In genomic region chr3:37163262-37164020, GRCh38 we compare ENCODE assay signal across 8 cellular contexts. TPM values are rescaled to one million over a fixed set of nuclear protein-coding genes. Genes with fewer than 3 reads are reported as not detected.
DNase-seq lines count a peak whose midpoint lies in the region; ATAC-seq and TF ChIP-seq lines count a peak whose summit lies in the region.

No MANE protein-coding gene starts in this region.

- peak; percentile 4 for TF ChIP-seq CTCF in choroid plexus epithelial cell (conservative IDR thresholded peaks at IDR 0.05; ENCODE audit: low read depth, low read length)

- peak overlapping the region; percentile 73 for H3K27ac Mint-ChIP-seq in stimulated activated effector memory CD8-positive, alpha-beta T cell treated with anti-CD3 and anti-CD28 coated beads, Interleukin-12 subunit alpha, Interleukin-12 subunit beta, amount 100 ng/mL, for 72 hours

- peak; percentile 85 for ATAC-seq in stimulated activated effector memory CD8-positive, alpha-beta T cell treated with anti-CD3 and anti-CD28 coated beads, Interleukin-12 subunit alpha, Interleukin-12 subunit beta, amount 100 ng/mL, for 72 hours
- ATAC-seq in HG03139 (IDR thresholded peaks at IDR 0.05; ENCODE audit: unreplicated experiment), result no peak

- DNase-seq in activated naive CD4-positive, alpha-beta T cell treated with Interleukin-2 at 50 U/mL for 16 hours, result peak; percentile 28
- no peak for DNase-seq in activated naive CD4-positive, alpha-beta T cell (lab: John Stamatoyannopoulos, UW)
- DNase-seq in HT1080 (ENCODE audit: low read depth), result peak; percentile 94
- DNase-seq in choroid plexus epithelial cell (ENCODE audit: low read depth), result peak; percentile 72
- peak; percentile 18 to 66 for DNase-seq in stimulated activated effector memory CD8-positive, alpha-beta T cell treated with anti-CD3 and anti-CD28 coated beads, Interleukin-12 subunit alpha, Interleukin-12 subunit beta, amount 100 ng/mL, for 72 hours (ENCODE audit: low spot score in 2 of 2)
- DNase-seq in DMS79 treated with DMSO at 0.1 percent for 48 hours (lab: John Stamatoyannopoulos, UW), result no peak
- DNase-seq in stimulated activated naive CD4-positive, alpha-beta T cell treated with Interleukin-2 at 50 U/mL for 16 hours (lab: John Stamatoyannopoulos, UW), result no peak

- peaks cover 44% of the 10 kb centered on the region for H3K36me3 Mint-ChIP-seq in stimulated activated effector memory CD8-positive, alpha-beta T cell treated with anti-CD3 and anti-CD28 coated beads, Interleukin-12 subunit alpha, Interleukin-12 subunit beta, amount 100 ng/mL, for 72 hours

- H3K4me3 Mint-ChIP-seq in stimulated activated effector memory CD8-positive, alpha-beta T cell treated with anti-CD3 and anti-CD28 coated beads, Interleukin-12 subunit alpha, Interleukin-12 subunit beta, amount 100 ng/mL, for 72 hours, result peak overlapping the region; percentile 30

- H3K4me3 ChIP-seq in choroid plexus epithelial cell (ENCODE audit: low read depth, low read length), result no peak overlapping the region

- H3K9me3 Mint-ChIP-seq in stimulated activated effector memory CD8-positive, alpha-beta T cell treated with anti-CD3 and anti-CD28 coated beads, Interleukin-12 subunit alpha, Interleukin-12 subunit beta, amount 100 ng/mL, for 72 hours, result no peaks in the 10 kb centered on the region

- peaks cover 29% of the 10 kb centered on the region for H3K4me1 Mint-ChIP-seq in stimulated activated effector memory CD8-positive, alpha-beta T cell treated with anti-CD3 and anti-CD28 coated beads, Interleukin-12 subunit alpha, Interleukin-12 subunit beta, amount 100 ng/mL, for 72 hours

RNA-seq across cellular contexts. Expression of gene LRRFIP2, which starts 10.9 kb away (rescaled TPM):
- 43.7 and 48.7 TPM in 2 replicates for total RNA-seq in HT1080 (2014; rRNA removed; shearing (Covaris generic))
- polyA plus RNA-seq in HT1080 (2015; cell fraction: cytosol; rRNA removed), result 40.7 and 50.4 TPM in 2 replicates
- polyA plus RNA-seq in HT1080 (2015; cell fraction: nucleus; rRNA removed), result 31.7 and 37.8 TPM in 2 replicates

Comparison
In these comparisons a context has a peak if more than half of its experiments do, and no peak if none do; other contexts are left out.
1. DNase-seq: peak in activated naive CD4-positive, alpha-beta T cell treated with Interleukin-2 at 50 U/mL for 16 hours (single experiment), HT1080 (single experiment), choroid plexus epithelial cell (single experiment) and stimulated activated effector memory CD8-positive, alpha-beta T cell treated with anti-CD3 and anti-CD28 coated beads, Interleukin-12 subunit alpha, Interleukin-12 subunit beta, amount 100 ng/mL, for 72 hours (2 of 2); none in activated naive CD4-positive, alpha-beta T cell (0 of 4), DMS79 treated with DMSO at 0.1 percent for 48 hours (single experiment) and stimulated activated naive CD4-positive, alpha-beta T cell treated with Interleukin-2 at 50 U/mL for 16 hours (single experiment).